8 cellular contexts compared by ENCODE assay signal in the genomic region with DNA sequence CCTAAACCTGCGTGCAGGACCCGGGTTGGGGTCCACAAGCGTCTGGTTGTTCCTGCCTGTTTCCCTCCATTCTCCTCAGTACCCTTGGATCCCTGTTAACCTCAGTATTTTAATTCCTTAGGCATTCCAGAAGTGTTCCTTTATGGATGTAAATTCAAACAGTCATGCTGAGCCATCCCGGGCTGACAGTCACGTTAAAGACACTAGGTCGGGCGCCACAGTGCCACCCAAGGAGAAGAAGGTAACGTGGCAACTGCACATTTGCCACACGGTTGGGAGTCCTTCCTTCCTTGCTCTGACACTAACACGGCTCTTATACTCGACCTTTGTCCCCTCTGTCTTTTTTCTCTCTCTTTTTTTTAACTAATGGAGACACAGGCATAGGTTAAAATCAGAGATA.
"Had no signal": no experiment of that assay in that cellular context is flagged by ENCODE, and none has a peak within 500 bp of the region (broad histone marks: within the 10 kb centered on the region; RNA-seq: fewer than 3 reads in every experiment).

No MANE protein-coding gene starts in this region.

- H3K4me1 Mint-ChIP-seq: H9 had no signal

- H3K9me3 Mint-ChIP-seq: GM23338, H9 had no signal

- H3K27ac Mint-ChIP-seq: GM23338, H9 had no signal

- DNase-seq: H9, HCEC 1CT, KBM-7 had no signal

- FAIRE-seq: H1, H54, HTR-8/SVneo had no signal

- H3K4me3 Mint-ChIP-seq: GM23338, H9, IgD-negative memory B cell had no signal

- H3K4me2 ChIP-seq: GM23338 had no signal

- H3K4me3 ChIP-seq: GM23338 had no signal

- ATAC-seq: GM23338 had no signal

- H3K36me3 Mint-ChIP-seq: IgD-negative memory B cell had no signal

- H2AFZ ChIP-seq: GM23338 had no signal

- H3K27me3 Mint-ChIP-seq: IgD-negative memory B cell had no signal
